ENCODE assay signal across 9 cellular contexts in genomic region chr10:123945506-123945905, GRCh38. TPM values are rescaled to one million over a fixed set of nuclear protein-coding genes. Genes with fewer than 3 reads are reported as not detected.
DNase-seq lines count a peak whose midpoint lies in the region; ATAC-seq, FAIRE-seq and TF ChIP-seq lines count a peak whose summit lies in the region.
"Had no signal": no experiment of that assay in that cellular context is flagged by ENCODE, and none has a peak within 500 bp of the region (broad histone marks: within the 10 kb centered on the region; RNA-seq: fewer than 3 reads in every experiment).

No MANE protein-coding gene starts in this region.

- H3K4me1 ChIP-seq in BE2C, result no peaks in the 10 kb centered on the region
- no peaks in the 10 kb centered on the region for H3K4me1 ChIP-seq in keratinocyte (ENCODE audit: control insufficient read depth, extremely low read depth, insufficient read depth, low read length)

- H3K79me2 ChIP-seq in keratinocyte (ENCODE audit: control insufficient read depth, insufficient read depth, low read length), result no peaks in the 10 kb centered on the region

- no peak overlapping the region for H3K27ac ChIP-seq in keratinocyte (ENCODE audit: control insufficient read depth, insufficient read depth, low read length)

- H3K4me3 ChIP-seq in BE2C (ENCODE audit: low read depth, low read length) (no peak overlapping the region), keratinocyte (ENCODE audit: control insufficient read depth in 2 of 3, extremely low read depth in 1 of 3, insufficient read depth in 2 of 3, low read depth in 1 of 3, low read length in 3 of 3) (no peak overlapping the region), H7 (ENCODE audit: insufficient read depth, low read depth, low read length) (no peak overlapping the region)

- no peaks in the 10 kb centered on the region for H3K9me1 ChIP-seq in keratinocyte (ENCODE audit: control insufficient read depth, extremely low read depth, insufficient read depth, low read length)

- H3K27me3 ChIP-seq in BE2C (no peaks in the 10 kb centered on the region), keratinocyte (ENCODE audit: control insufficient read depth, extremely low read depth, insufficient read depth, low read length) (peaks cover 1% of the 10 kb centered on the region), H7 (ENCODE audit: control insufficient read depth, insufficient read depth, low read length) (no peaks in the 10 kb centered on the region)

- H4K20me1 ChIP-seq in keratinocyte (ENCODE audit: control insufficient read depth, extremely low read depth, insufficient read depth, low read length), result no peaks in the 10 kb centered on the region

- H3K36me3 ChIP-seq in BE2C (no peaks in the 10 kb centered on the region), keratinocyte (ENCODE audit: control insufficient read depth in 2 of 2, extremely low read depth in 1 of 2, insufficient read depth in 2 of 2, low read length in 2 of 2) (no peaks in the 10 kb centered on the region), H7 (replicated peaks; ENCODE audit: control insufficient read depth, insufficient read depth, low read length) (no peaks in the 10 kb centered on the region)

- ATAC-seq in HG03521 (IDR thresholded peaks at IDR 0.05; ENCODE audit: unreplicated experiment) (no peak), GM19463 (IDR thresholded peaks at IDR 0.05; ENCODE audit: unreplicated experiment) (no peak)

- peak; percentile 58 for FAIRE-seq in keratinocyte (lab: Jason Lieb, UNC)

- no peak overlapping the region for H2AFZ ChIP-seq in keratinocyte (ENCODE audit: control insufficient read depth, low read length)

- H3K9me3 ChIP-seq in BE2C (no peaks in the 10 kb centered on the region), keratinocyte (ENCODE audit: control insufficient read depth, low read depth, low read length) (no peaks in the 10 kb centered on the region)

- H3K4me2 ChIP-seq in keratinocyte (ENCODE audit: control insufficient read depth, extremely low read depth, insufficient read depth, low read depth, low read length), result no peak overlapping the region

- peak; percentile 30 for DNase-seq in BE2C
- peak; percentile 78 for DNase-seq in H4 (ENCODE audit: low spot score)
- peak; percentile 71 for DNase-seq in SW480 (ENCODE audit: low spot score)
- DNase-seq in keratinocyte (ENCODE audit: low read depth, low spot score), result no peak
- DNase-seq in GF-D8 (lab: John Stamatoyannopoulos, UW), result no peak
- no peak for DNase-seq in H7
- DNase-seq: NCI-H1092 had no signal

- dilution Hi-C loops in keratinocyte (cut with MboI; ENCODE audit: extremely low pct_ligation_motif_present, low sequenced_read_pairs), result no loop called here

- H3K9ac ChIP-seq in keratinocyte (ENCODE audit: control insufficient read depth, extremely low read depth, insufficient read depth, low read length), result no peak overlapping the region

- TF ChIP-seq CTCF in BE2C (IDR thresholded peaks at IDR 0.05; ENCODE audit: low read depth, low read length) (no peak), keratinocyte (optimal IDR thresholded peaks at IDR 0.05 in 1 of 3, IDR thresholded peaks at IDR 0.05 in 1 of 3, conservative IDR thresholded peaks at IDR 0.05 in 1 of 3; ENCODE audit: extremely low read depth in 1 of 3, insufficient read depth in 2 of 3, low read length in 3 of 3) (no peak)

RNA-seq across cellular contexts. Expression of gene CPXM2, which starts 53.9 kb away (rescaled TPM):
- 0.17 TPM for polyA plus RNA-seq in BE2C (2012; ENCODE audit: insufficient read depth, insufficient read length, low read depth)
- not detected in 2 replicates for total RNA-seq in H4 (2014; rRNA removed; shearing (Covaris generic))
- 0.01 to 0.03 TPM in 2 of 3 replicates, not detected in the other for polyA plus RNA-seq in keratinocyte
- polyA plus RNA-seq in keratinocyte (2011; ENCODE audit: low read depth), result not detected
- polyA plus RNA-seq in keratinocyte (2011; cell fraction: cytosol; rRNA removed), result not detected in 2 replicates
- polyA plus RNA-seq in keratinocyte (2011; cell fraction: nucleus; rRNA removed), result 0.04 TPM in 1 of 2 replicates, not detected in the other
- 0.20 TPM in 1 of 2 replicates, not detected in the other for polyA plus RNA-seq in keratinocyte (2012; ENCODE audit: low replicate concordance)
- not detected in 3 replicates for polyA minus RNA-seq in keratinocyte
- not detected for polyA minus RNA-seq in keratinocyte (2011; cell fraction: cytosol; rRNA and poly(A)+ RNA removed)
- polyA minus RNA-seq in keratinocyte (2011; cell fraction: nucleus; rRNA and poly(A)+ RNA removed), result not detected in 2 replicates
- total RNA-seq in H7 (2014; rRNA removed; shearing (Covaris generic)), result 2.9 and 3.1 TPM in 2 replicates

Comparison
In these comparisons a context has a peak if more than half of its experiments do, and no peak if none do; other contexts are left out.
1. DNase-seq: peak in BE2C (single experiment), H4 (single experiment) and SW480 (single experiment); none in keratinocyte (single experiment), GF-D8 (single experiment) and H7 (single experiment).